Comparison of ENCODE assay signal across 8 cellular contexts in genomic region chr13:48303331-48304131, GRCh38. TPM values are rescaled to one million over a fixed set of nuclear protein-coding genes. Genes with fewer than 3 reads are reported as not detected.
DNase-seq lines count a peak whose midpoint lies in the region; ATAC-seq and TF ChIP-seq lines count a peak whose summit lies in the region.

Gene RB1, plus strand, starts transcription at chr13:48303751. Its CDS starts 162 bp downstream, at chr13:48303913.

- no peaks in the 10 kb centered on the region for H3K27me3 Mint-ChIP-seq in activated CD4-positive, alpha-beta memory T cell treated with anti-CD3 and anti-CD28 coated beads, Interleukin-2, amount 10 ng/mL, durations not matched to agents 7 days and 5 days

- CTCF ChIA-PET in activated CD4-positive, alpha-beta memory T cell treated with anti-CD3 and anti-CD28 coated beads, Interleukin-2, amount 10 ng/mL, durations not matched to agents 7 days and 5 days (lab: Charles Lee) = interaction anchor here (0.6 to 1.2 kb wide), 6 partner anchors 32 to 277 kb away, joined by 3 to 4 read pairs (median 4); partner anchors contain the start of gene RCBTB2

- peaks cover 26% of the 10 kb centered on the region for H3K36me3 Mint-ChIP-seq in activated CD4-positive, alpha-beta memory T cell treated with anti-CD3 and anti-CD28 coated beads, Interleukin-2, amount 10 ng/mL, durations not matched to agents 7 days and 5 days (ENCODE audit: low read depth)

- peak within 1 kb of the TSS; percentile 90 for H3K27ac ChIP-seq in C4-2B
- H3K27ac ChIP-seq in dorsolateral prefrontal cortex = peak within 1 kb of the TSS; percentile 77 to 99 (median 96)
- H3K27ac ChIP-seq in right lobe of liver = peak within 1 kb of the TSS; percentile 97 to 99 (median 99)

- H3K27ac Mint-ChIP-seq in activated CD4-positive, alpha-beta memory T cell treated with anti-CD3 and anti-CD28 coated beads, Interleukin-2, amount 10 ng/mL, durations not matched to agents 7 days and 5 days = peak within 1 kb of the TSS; percentile 92

- H3K4me1 Mint-ChIP-seq in activated CD4-positive, alpha-beta memory T cell treated with anti-CD3 and anti-CD28 coated beads, Interleukin-2, amount 10 ng/mL, durations not matched to agents 7 days and 5 days = peaks cover 28% of the 10 kb centered on the region

- peaks cover 0 to 7% (median 0%) of the 10 kb centered on the region in 4 donors for H3K36me3 ChIP-seq in right lobe of liver

- no peaks in the 10 kb centered on the region for H3K9me3 ChIP-seq in right lobe of liver

- POLR2A ChIA-PET in activated CD4-positive, alpha-beta memory T cell treated with anti-CD3 and anti-CD28 coated beads, Interleukin-2, amount 10 ng/mL, durations not matched to agents 7 days and 5 days (lab: Charles Lee) = interaction anchor here (0.7 to 4.7 kb wide), 31 partner anchors 10 to 944 kb away, joined by 3 to 33 read pairs (median 6); partner anchors contain the start of genes CDADC1, CYSLTR2, FNDC3A and ITM2B

- peak; percentile 98 for TF ChIP-seq POLR2A in right lobe of liver (IDR thresholded peaks at IDR 0.05)

- ATAC-seq in GM19372 (IDR thresholded peaks at IDR 0.05; ENCODE audit: low read depth, unreplicated experiment) (peak; percentile 75), HG03521 (IDR thresholded peaks at IDR 0.05; ENCODE audit: unreplicated experiment) (peak; percentile 75), right lobe of liver (peak; percentile 94 to 98 (median 96))

- 0% methylated on average over 21 of the region's 97 CpGs for WGBS in right lobe of liver (ENCODE audit: insufficient coverage, low coverage, low lambda C conversion rate, missing lambda C conversion rate)

- H3K27me3 ChIP-seq in dorsolateral prefrontal cortex = no peaks in the 10 kb centered on the region
- H3K27me3 ChIP-seq in right lobe of liver = no peaks in the 10 kb centered on the region

- TF ChIP-seq CTCF in C4-2B (conservative IDR thresholded peaks at IDR 0.05) = no peak
- peak in 11 of 56 donors; percentile 4 to 36 (median 16) for TF ChIP-seq CTCF in dorsolateral prefrontal cortex (IDR thresholded peaks at IDR 0.05 in 54 of 56, conservative IDR thresholded peaks at IDR 0.05 in 2 of 56; ENCODE audit: low read depth in 1 of 56, partially characterized antibody in 56 of 56)
- peak in 1 of 4 donors; percentile 5 for TF ChIP-seq CTCF in right lobe of liver (IDR thresholded peaks at IDR 0.05)

- peaks cover 0 to 6% (median 3%) of the 10 kb centered on the region in 4 donors for H3K4me1 ChIP-seq in right lobe of liver

- intact Hi-C loops in dorsolateral prefrontal cortex (cut with DNase I) (loop anchor here (2.0 to 10.0 kb wide), 7 partner anchors 69 to 281 kb away; partner anchors contain the start of genes MED4 (in 2 of the 2), ITM2B (in 1 of the 2) and NUDT15 (in 1 of the 2)), right lobe of liver (cut with DNase I) (no loop called here)

- H3K4me3 ChIP-seq in dorsolateral prefrontal cortex = peak within 1 kb of the TSS; percentile 59 to 100 (median 96)
- H3K4me3 ChIP-seq in right lobe of liver = peak within 1 kb of the TSS; percentile 85 to 96 (median 90)

- DNase-seq in NCI-H82 (lab: John Stamatoyannopoulos, UW) (peak; percentile 92), dorsolateral prefrontal cortex (peak; percentile 72 to 93 (median 85)), right lobe of liver (peak; percentile 94 to 95 (median 95))
- peak; percentile 93 for DNase-seq in activated CD4-positive, alpha-beta memory T cell treated with anti-CD3 and anti-CD28 coated beads, Interleukin-2, amount 10 ng/mL, durations not matched to agents 7 days and 5 days
- DNase-seq in stimulated activated CD4-positive, alpha-beta T cell treated with anti-CD3 and anti-CD28 coated beads, Interleukin-4, amount 100 ng/mL, for 24 hours = peak; percentile 90

- H3K4me3 Mint-ChIP-seq in activated CD4-positive, alpha-beta memory T cell treated with anti-CD3 and anti-CD28 coated beads, Interleukin-2, amount 10 ng/mL, durations not matched to agents 7 days and 5 days = peak within 1 kb of the TSS; percentile 95

- H3K9me3 Mint-ChIP-seq in activated CD4-positive, alpha-beta memory T cell treated with anti-CD3 and anti-CD28 coated beads, Interleukin-2, amount 10 ng/mL, durations not matched to agents 7 days and 5 days = no peaks in the 10 kb centered on the region

RNA-seq across cellular contexts. Expression of gene RB1, which starts in this region (rescaled TPM):
- total RNA-seq in activated CD4-positive, alpha-beta memory T cell treated with anti-CD3 and anti-CD28 coated beads, Interleukin-2, amount 10 ng/mL, durations not matched to agents 7 days and 5 days = 10 to 100 TPM; 40.2 to 41.3 TPM
- total RNA-seq in dorsolateral prefrontal cortex (10 to 100 TPM; 21.5 to 51.3 (median 33.9) TPM), right lobe of liver (10 to 100 TPM in 5 of 6 experiments, 1 to 10 TPM in 1; 6.2 to 19.4 (median 12.3) TPM)

Comparison
In these comparisons a context has a peak if more than half of its experiments do, and no peak if none do; other contexts are left out.
1. Peak in every context shown above with its lines: DNase-seq, ATAC-seq, H3K4me3 ChIP-seq and H3K27ac ChIP-seq.
2. intact Hi-C loops: an anchor here in dorsolateral prefrontal cortex (2.0 to 10.0 kb wide); none called in right lobe of liver.